In genomic region chr5:141850183-141850768, GRCh38 we compare ENCODE assay signal across 8 cellular contexts. TPM values are rescaled to one million over a fixed set of nuclear protein-coding genes. Genes with fewer than 3 reads are reported as not detected.
A peak's percentile ranks its signal among the peaks of the same experiment; 100 is the strongest.
DNase-seq lines count a peak whose midpoint lies in the region; ATAC-seq and TF ChIP-seq lines count a peak whose summit lies in the region.

No MANE protein-coding gene starts in this region.

- POLR2A ChIA-PET in GM10248 (lab: Yijun Ruan, JAX) = no interaction called here

- H3K27me3 ChIP-seq in NT2/D1 (ENCODE audit: insufficient read depth, insufficient read length) = no peaks in the 10 kb centered on the region
- H3K27me3 ChIP-seq in right cardiac atrium (ENCODE audit: control insufficient read depth, insufficient read depth) = no peaks in the 10 kb centered on the region

- H3K9me3 ChIP-seq in NT2/D1 (ENCODE audit: insufficient read depth, low read length) = no peaks in the 10 kb centered on the region
- H3K9me3 ChIP-seq in right cardiac atrium (ENCODE audit: control insufficient read depth, low read length) = no peaks in the 10 kb centered on the region

- H3K36me3 ChIP-seq in NT2/D1 (ENCODE audit: insufficient read depth, insufficient read length, low read length) = no peaks in the 10 kb centered on the region

- H3K4me3 ChIP-seq in NT2/D1 (ENCODE audit: insufficient read length, low read depth) = peak overlapping the region; percentile 70
- H3K4me3 ChIP-seq in right cardiac atrium (ENCODE audit: low read length) = peak overlapping the region; percentile 54

- H3K27ac ChIP-seq in angular gyrus (ENCODE audit: low read depth, low read length) (peak overlapping the region; percentile 97), right cardiac atrium (ENCODE audit: low read length) (peak overlapping the region; percentile 85)

- intact Hi-C loops in right cardiac atrium (cut with DNase I) (no loop called here), sciatic nerve (cut with DNase I) (no loop called here)

- WGBS in right cardiac atrium = under 1% methylated on average over 38 of the region's 38 CpGs

- ATAC-seq in HG02678 (IDR thresholded peaks at IDR 0.05; ENCODE audit: unreplicated experiment) (peak; percentile 9), right cardiac atrium (peak; percentile 44 to 58), sciatic nerve (peak; percentile 80), GM21723 (IDR thresholded peaks at IDR 0.05; ENCODE audit: unreplicated experiment) (no peak)

- DNase-seq in GM10248 (ENCODE audit: extremely low spot score) = peak; percentile 51
- no peak for DNase-seq in NT2/D1 (ENCODE audit: low read depth, low spot score)
- peak in 2 of 3 donors; percentile 47 to 74 for DNase-seq in right cardiac atrium
- DNase-seq in sciatic nerve (ENCODE audit: low spot score) = no peak
- DNase-seq in SKM-1 (lab: John Stamatoyannopoulos, UW; ENCODE audit: unreplicated experiment) = no peak

- peak overlapping the region; percentile 93 for H3K9ac ChIP-seq in NT2/D1 (ENCODE audit: insufficient read length, low read depth)

- H3K4me1 ChIP-seq in NT2/D1 (ENCODE audit: insufficient read depth, insufficient read length) (peaks cover 16% of the 10 kb centered on the region), right cardiac atrium (ENCODE audit: control insufficient read depth, insufficient read depth, low read length) (peaks cover 6% of the 10 kb centered on the region)

- no peak for TF ChIP-seq CTCF in GM10248 (IDR thresholded peaks at IDR 0.05; ENCODE audit: control extremely low read depth, extremely low read depth, low read depth, missing control alignments)

- CTCF ChIA-PET in GM10248 (lab: Yijun Ruan, JAX) = interaction anchor here (1.0 to 1.5 kb wide), 2 partner anchors 29 to 110 kb away, joined by 5 to 7 read pairs; no protein-coding TSS in a partner anchor

RNA-seq across cellular contexts. Expression of gene PCDH1, which starts 27.9 kb away (rescaled TPM):
- total RNA-seq in right cardiac atrium (10 to 100 TPM in 2 of 4 donors, 1 to 10 TPM in 2; 7.2 to 21.3 (median 12.2) TPM), sciatic nerve (36.4 TPM)
- 9.2 TPM for polyA plus RNA-seq in right cardiac atrium

Comparison
In these comparisons a context has a peak if more than half of its experiments do, and no peak if none do; other contexts are left out.
1. DNase-seq: peak in GM10248 (single experiment) and right cardiac atrium (2 of 3); none in NT2/D1 (single experiment), sciatic nerve (single experiment) and SKM-1 (single experiment).